8 cellular contexts compared by ENCODE assay signal in genomic region chr1:119711804-119712341, GRCh38. TPM values are rescaled to one million over a fixed set of nuclear protein-coding genes. Genes with fewer than 3 reads are reported as not detected.
DNase-seq lines count a peak whose midpoint lies in the region; ATAC-seq lines count a peak whose summit lies in the region.

PHGDH (plus strand) TSS chr1:119711934; CDS start chr1:119712023, 89 bp downstream.

- DNase-seq in D341Med (ENCODE audit: low spot score) (peak; percentile 87), LHCN-M2 (ENCODE audit: low read depth) (peak; percentile 76), SHP77 (lab: John Stamatoyannopoulos, UW) (peak; percentile 77 to 87), anterior cingulate cortex (lab: John Stamatoyannopoulos, UW) (peak in 51 of 58 donors; percentile 11 to 75 (median 51)), hepatic stellate cell (ENCODE audit: low spot score) (peak; percentile 94), putamen (ENCODE audit: low spot score) (peak; percentile 81)

- ATAC-seq in GM21515 (IDR thresholded peaks at IDR 0.05; ENCODE audit: unreplicated experiment) = peak; percentile 64
- no peak for ATAC-seq in HG03025 (IDR thresholded peaks at IDR 0.05; ENCODE audit: low FRiP score, unreplicated experiment)

RNA-seq across cellular contexts. Expression of gene PHGDH, which starts in this region (rescaled TPM):
- 38.6 and 39.6 TPM in 2 replicates for total RNA-seq in LHCN-M2 (2014; rRNA removed)
- polyA plus RNA-seq in LHCN-M2 (2012) = 49.7 TPM
